8 cellular contexts compared by ENCODE assay signal in genomic region chr17:8153957-8154607, GRCh38. TPM values are rescaled to one million over a fixed set of nuclear protein-coding genes. Genes with fewer than 3 reads are reported as not detected.
DNase-seq lines count a peak whose midpoint lies in the region; ATAC-seq and TF ChIP-seq lines count a peak whose summit lies in the region.

No MANE protein-coding gene starts in this region.

- H3K9me3 ChIP-seq in T-helper 17 cell (ENCODE audit: control insufficient read depth, low read length, poor library complexity, severe bottlenecking): no peaks in the 10 kb centered on the region
- H3K9me3 ChIP-seq in tibial nerve: no peaks in the 10 kb centered on the region

- peak overlapping the region; percentile 98 to 100 (median 100) for H3K27ac ChIP-seq in tibial nerve

- 0 to 10% methylated on average over 12 to 17 of the region's 22 CpGs for WGBS in tibial nerve, 2 donors

- peaks cover 57% of the 10 kb centered on the region for H3K4me1 Mint-ChIP-seq in T-helper 17 cell

- intact Hi-C loops in left cardiac atrium (cut with DNase I): no loop called here

- H3K4me1 ChIP-seq in tibial nerve: peaks cover 3 to 53% (median 43%) of the 10 kb centered on the region in 4 donors

- H3K27me3 Mint-ChIP-seq in T-helper 17 cell: no peaks in the 10 kb centered on the region

- H3K4me3 ChIP-seq in tibial nerve: peak overlapping the region; percentile 81 to 92 (median 89)

- no peak overlapping the region for H3K27ac Mint-ChIP-seq in T-helper 17 cell

- peaks cover 17% of the 10 kb centered on the region for H3K36me3 Mint-ChIP-seq in T-helper 17 cell (ENCODE audit: low read depth)

- peak in 1 of 5 experiments; percentile 49 for TF ChIP-seq CTCF in tibial nerve (IDR thresholded peaks at IDR 0.05)

- H3K4me3 Mint-ChIP-seq in T-helper 17 cell: no peak overlapping the region

- H3K36me3 ChIP-seq in tibial nerve: peaks cover 10 to 22% (median 12%) of the 10 kb centered on the region in 3 donors

- TF ChIP-seq POLR2A in tibial nerve (IDR thresholded peaks at IDR 0.05): peak; percentile 90 to 94

- H3K27me3 ChIP-seq in tibial nerve: no peaks in the 10 kb centered on the region

- ATAC-seq in T-helper 17 cell: peak; percentile 25
- ATAC-seq in left cardiac atrium: peak; percentile 35 to 57
- no peak for ATAC-seq in HG03565 (IDR thresholded peaks at IDR 0.05; ENCODE audit: unreplicated experiment)

- peak; percentile 85 for DNase-seq in DMS 273 treated with DMSO at 0.1 percent for 48 hours (lab: John Stamatoyannopoulos, UW)
- peak; percentile 98 for DNase-seq in LoVo (ENCODE audit: low spot score)
- peak; percentile 86 to 95 (median 93) for DNase-seq in T-helper 17 cell
- peak; percentile 65 to 99 (median 96) for DNase-seq in anterior cingulate cortex (lab: John Stamatoyannopoulos, UW)
- peak; percentile 99 for DNase-seq in left cardiac atrium
- peak; percentile 93 for DNase-seq in pons (ENCODE audit: low spot score)
- peak; percentile 100 for DNase-seq in tibial nerve (ENCODE audit: low spot score in 2 of 2)

- peak; percentile 100 for TF ChIP-seq EP300 in tibial nerve (IDR thresholded peaks at IDR 0.05)

RNA-seq across cellular contexts. Expression of gene PER1, which starts 1.9 kb away (rescaled TPM):
- total RNA-seq in T-helper 17 cell (1,000 to 10,000 TPM; 1,926 to 2,038 TPM), left cardiac atrium (100 to 1,000 TPM; 125 to 134 TPM), tibial nerve (100 to 1,000 TPM; 157 to 328 (median 204) TPM)

RNA-seq across cellular contexts. Expression of gene VAMP2, which starts 8.7 kb away (rescaled TPM):
- 100 to 1,000 TPM; 209 to 252 TPM for total RNA-seq in T-helper 17 cell
- 10 to 100 TPM; 59.1 to 72.3 TPM for total RNA-seq in left cardiac atrium
- 10 to 100 TPM; 48.0 to 72.1 (median 59.0) TPM for total RNA-seq in tibial nerve

RNA-seq across cellular contexts. Expression of gene TMEM107, which starts 22.1 kb away (rescaled TPM):
- total RNA-seq in T-helper 17 cell: 10 to 100 TPM; 33.0 to 33.9 TPM
- total RNA-seq in left cardiac atrium: 1 to 10 TPM; 6.8 to 8.0 TPM
- 10 to 100 TPM; 28.2 to 47.1 (median 38.2) TPM for total RNA-seq in tibial nerve

RNA-seq across cellular contexts. Expression of gene HES7, which starts 30.2 kb away (rescaled TPM):
- not detected for total RNA-seq in T-helper 17 cell
- under 1 TPM; 0.38 to 0.47 TPM for total RNA-seq in left cardiac atrium
- 1 to 10 TPM in 1 of 4 donors, not detected in 3; 2.1 TPM for total RNA-seq in tibial nerve

RNA-seq across cellular contexts. Expression of gene ALOXE3, which starts 35.8 kb away (rescaled TPM):
- total RNA-seq in T-helper 17 cell (not detected), left cardiac atrium (not detected), tibial nerve (not detected)

Comparison
In these comparisons a context has a peak if more than half of its experiments do, and no peak if none do; other contexts are left out.
1. RNA of gene PER1, which starts 1.9 kb away (total RNA-seq): 1,926 to 2,038 TPM in T-helper 17 cell; 157 to 328 TPM in tibial nerve and 125 to 134 TPM in left cardiac atrium; every median in the first group is over 4 times any median in the second.
2. Peak in every context shown above with its lines, with median percentiles within 50 percentile points of each other: DNase-seq.